In the genomic region with DNA sequence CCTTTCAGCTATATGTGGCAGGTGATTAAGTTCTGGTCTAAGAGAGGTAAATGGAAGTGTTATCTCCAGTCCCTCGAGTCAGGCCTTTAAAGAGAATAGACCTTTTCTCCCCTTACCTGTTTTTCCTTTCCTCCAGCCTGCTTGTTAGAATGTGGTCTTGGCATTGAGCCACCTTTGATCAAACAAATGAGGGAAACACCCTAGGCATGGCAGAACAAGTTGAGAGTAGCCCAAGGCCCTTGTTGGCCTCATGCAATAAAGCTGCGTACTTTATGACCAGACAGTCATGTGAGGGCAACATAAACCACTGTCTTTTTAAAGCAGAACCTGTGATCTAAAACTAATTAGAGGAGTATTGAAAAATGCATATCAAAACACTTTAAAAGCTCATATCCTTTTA, we compare ENCODE assay signal across 15 cellular contexts. TPM values are rescaled to one million over a fixed set of nuclear protein-coding genes. Genes with fewer than 3 reads are reported as not detected.
DNase-seq lines count a peak whose midpoint lies in the region; ATAC-seq, FAIRE-seq and TF ChIP-seq lines count a peak whose summit lies in the region.
"Had no signal": no experiment of that assay in that cellular context is flagged by ENCODE, and none has a peak within 500 bp of the region (broad histone marks: within the 10 kb centered on the region; RNA-seq: fewer than 3 reads in every experiment).

No MANE protein-coding gene starts in this region.

- H2AFZ ChIP-seq in ACC112 (ENCODE audit: low read length, unreplicated experiment), result peak overlapping the region; percentile 27

- H3K27ac ChIP-seq in ACC112 (ENCODE audit: low read depth, low read length), result no peak overlapping the region
- H3K27ac ChIP-seq in ascending aorta, result peak overlapping the region; percentile 60 to 71
- H3K27ac ChIP-seq: WERI-Rb-1 had no signal

- H3K27me3 ChIP-seq in ACC112 (ENCODE audit: insufficient read depth, low read length) (no peaks in the 10 kb centered on the region), ascending aorta (no peaks in the 10 kb centered on the region)

- H3K4me3 ChIP-seq in ACC112 (ENCODE audit: low read depth, low read length), result no peak overlapping the region
- H3K4me3 ChIP-seq in ascending aorta, result no peak overlapping the region
- H3K4me3 ChIP-seq: spleen, tibial nerve had no signal

- no peak for ATAC-seq in HG03139 (IDR thresholded peaks at IDR 0.05; ENCODE audit: unreplicated experiment)
- no peak for ATAC-seq in GM21360 (IDR thresholded peaks at IDR 0.05; ENCODE audit: unreplicated experiment)
- ATAC-seq: HCT116 had no signal

- no peaks in the 10 kb centered on the region for H3K79me2 ChIP-seq in ACC112 (ENCODE audit: control insufficient read depth, insufficient read depth, low read length, unreplicated experiment)

- H3K9me3 ChIP-seq in ascending aorta, result no peaks in the 10 kb centered on the region
- H3K9me3 ChIP-seq: spleen, tibial nerve had no signal

- intact Hi-C loops in ascending aorta (cut with DNase I), result no loop called here

- TF ChIP-seq CTCF in ascending aorta (IDR thresholded peaks at IDR 0.05) (no peak), D721Med (IDR thresholded peaks at IDR 0.05; ENCODE audit: insufficient read depth, missing control alignments) (no peak)

- H3K36me3 ChIP-seq in ACC112 (ENCODE audit: insufficient read depth, low read length) (no peaks in the 10 kb centered on the region), ascending aorta (no peaks in the 10 kb centered on the region)
- H3K36me3 ChIP-seq: spleen, tibial nerve, WERI-Rb-1 had no signal

- peak; percentile 50 for DNase-seq in LoVo (ENCODE audit: low spot score)
- DNase-seq in ascending aorta (ENCODE audit: low spot score in 2 of 2), result no peak
- peak; percentile 21 to 68 for DNase-seq in lung microvascular endothelial cell (ENCODE audit: low read depth in 2 of 2)
- DNase-seq in stimulated activated CD4-positive, alpha-beta T cell treated with anti-CD3 and anti-CD28 coated beads, Interleukin-4, amount 100 ng/mL, for 24 hours, result no peak
- DNase-seq in D721Med (ENCODE audit: insufficient read length, low spot score), result no peak
- DNase-seq: hippocampal formation, NCI-H524 treated with DMSO at 0.1 percent for 48 hours, nucleus accumbens, spleen, WERI-Rb-1 had no signal

- FAIRE-seq in D721Med (lab: Jason Lieb, UNC), result no peak

- H3K4me1 ChIP-seq in ACC112 (ENCODE audit: control insufficient read depth, insufficient read depth, low read length, unreplicated experiment), result peaks cover 8% of the 10 kb centered on the region
- peaks cover 0 to 2% of the 10 kb centered on the region in 2 donors for H3K4me1 ChIP-seq in ascending aorta
- H3K4me1 ChIP-seq: spleen, tibial nerve had no signal

RNA-seq across cellular contexts. Expression of gene IL13RA2, which starts 13.2 kb away (rescaled TPM):
- total RNA-seq in ascending aorta (2.6 TPM), lung microvascular endothelial cell (0.20 and 0.65 TPM in 2 replicates)

Comparison
In these comparisons a context has a peak if more than half of its experiments do, and no peak if none do; other contexts are left out.
1. DNase-seq: peak in LoVo (single experiment) and lung microvascular endothelial cell (2 of 2); none in ascending aorta (0 of 2), stimulated activated CD4-positive, alpha-beta T cell treated with anti-CD3 and anti-CD28 coated beads, Interleukin-4, amount 100 ng/mL, for 24 hours (single experiment) and D721Med (single experiment).